11 cellular contexts compared by ENCODE assay signal in genomic region chr22:39173050-39173706, GRCh38. TPM values are rescaled to one million over a fixed set of nuclear protein-coding genes. Genes with fewer than 3 reads are reported as not detected.
DNase-seq lines count a peak whose midpoint lies in the region; ATAC-seq, FAIRE-seq and TF ChIP-seq lines count a peak whose summit lies in the region.
"Had no signal": no experiment of that assay in that cellular context is flagged by ENCODE, and none has a peak within 500 bp of the region (broad histone marks: within the 10 kb centered on the region; RNA-seq: fewer than 3 reads in every experiment).

No MANE protein-coding gene starts in this region.

- no peak overlapping the region for H3K56ac ChIP-seq in H1 (replicated peaks; ENCODE audit: insufficient read length, low read depth, low read length)

- peak overlapping the region; percentile 29 for H3K4ac ChIP-seq in H1 (replicated peaks; ENCODE audit: insufficient read length, low read depth, low read length)

- H4K91ac ChIP-seq in H1 (replicated peaks; ENCODE audit: insufficient read length, low read length) = peak overlapping the region; percentile 95

- WGBS in H1 (ENCODE audit: extremely low coverage in 1 of 2, insufficient coverage in 1 of 2, insufficient read length in 1 of 2, insufficient replicate concordance in 2 of 2, low coverage in 1 of 2, low lambda C conversion rate in 2 of 2, missing lambda C conversion rate in 1 of 2), 2 experiments = 88% methylated on average over 16 of the region's 16 CpGs; no CpG with 5 or more reads in 1 of the 2 experiments
- WGBS in upper lobe of left lung, 2 donors = 86 to 94% methylated on average over 11 to 12 of the region's 16 CpGs

- no peaks in the 10 kb centered on the region for H3K79me1 ChIP-seq in H1 (ENCODE audit: low read depth, low read length)

- no peaks in the 10 kb centered on the region; the same call in 1 of the 2 replicates for H3K23me2 ChIP-seq in H1 (ENCODE audit: low read depth, low read length)

- peak overlapping the region; percentile 98 for H2BK5ac ChIP-seq in H1 (ENCODE audit: low read depth, low read length)

- H3K36me3 ChIP-seq in H1 (ENCODE audit: control insufficient read depth in 2 of 4, insufficient read depth in 4 of 4, low read length in 3 of 4) (no peaks in the 10 kb centered on the region), upper lobe of left lung (no peaks in the 10 kb centered on the region)
- H3K36me3 ChIP-seq: prostate gland had no signal

- POLR2A ChIA-PET in H1 (lab: Charles Lee; ENCODE audit: partially characterized antibody) = interaction anchor here (0.8 to 11.8 kb wide), 12 partner anchors 31 to 353 kb away, joined by 3 to 313 read pairs (median 4); partner anchors contain the start of gene RPL3

- peaks cover 19 to 60% (median 50%) of the 10 kb centered on the region in 4 experiments for H3K4me1 ChIP-seq in H1 (replicated peaks in 1 of 4; ENCODE audit: control insufficient read depth in 3 of 4, insufficient read depth in 4 of 4, low read length in 3 of 4)
- peaks cover 66 to 75% (median 68%) of the 10 kb centered on the region in 4 donors for H3K4me1 ChIP-seq in upper lobe of left lung

- peak overlapping the region; percentile 100; the same call in 1 of the 2 replicates for H2BK20ac ChIP-seq in H1 (ENCODE audit: low read length)

- no peaks in the 10 kb centered on the region for H3K36me3 Mint-ChIP-seq in activated naive CD8-positive, alpha-beta T cell
- H3K36me3 Mint-ChIP-seq in activated naive CD8-positive, alpha-beta T cell treated with anti-CD3 and anti-CD28 coated beads, Interleukin-2, amount 50 U/mL, for 24 hours (ENCODE audit: low read depth) = no peaks in the 10 kb centered on the region
- no peaks in the 10 kb centered on the region for H3K36me3 Mint-ChIP-seq in natural killer cell

- TF ChIP-seq RAD21 in H1 (IDR thresholded peaks at IDR 0.05 in 1 of 2, conservative IDR thresholded peaks at IDR 0.05 in 1 of 2; ENCODE audit: low read depth in 2 of 2, low read length in 2 of 2) = no peak

- H2BK15ac ChIP-seq in H1 (ENCODE audit: low read length) = peak overlapping the region; percentile 66; the same call in 1 of the 2 replicates

- H3K9ac ChIP-seq in H1 (replicated peaks in 1 of 4; ENCODE audit: extremely low read depth in 1 of 4, low read depth in 3 of 4, low read length in 3 of 4) = peak overlapping the region in 2 of 4 experiments; percentile 13 to 19; a peak in 1 of 7 replicates
- H3K9ac ChIP-seq: KMS-11 had no signal

- no peaks in the 10 kb centered on the region for H3K79me2 ChIP-seq in H1 (ENCODE audit: control insufficient read depth in 1 of 2, insufficient read depth in 2 of 2, low read length in 2 of 2)

- intact Hi-C loops in natural killer cell (cut with micrococcal nuclease) = loop anchor here (5.0 to 10.0 kb wide), 2 partner anchors 34 to 872 kb away; no protein-coding TSS in a partner anchor

- no peak for ATAC-seq in activated naive CD8-positive, alpha-beta T cell treated with anti-CD3 and anti-CD28 coated beads, Interleukin-2, amount 50 U/mL, for 24 hours
- ATAC-seq in natural killer cell (no peak), upper lobe of left lung (ENCODE audit: low FRiP score in 2 of 2) (no peak), GM18498 (IDR thresholded peaks at IDR 0.05; ENCODE audit: unreplicated experiment) (no peak)

- CTCF ChIA-PET in H1 (lab: Charles Lee; ENCODE audit: partially characterized antibody) = interaction anchor here (0.6 to 6.0 kb wide), 16 partner anchors 9 to 1584 kb away, joined by 3 to 48 read pairs (median 4); no protein-coding TSS in a partner anchor

- H2BK12ac ChIP-seq in H1 (ENCODE audit: low read depth, low read length) = peak overlapping the region; percentile 100

- H2BK120ac ChIP-seq in H1 (replicated peaks; ENCODE audit: low read depth, low read length) = peak overlapping the region; percentile 76

- TF ChIP-seq EP300 in H1 (IDR thresholded peaks at IDR 0.05; ENCODE audit: borderline replicate concordance in 1 of 2, low read depth in 2 of 2, low read length in 2 of 2) (no peak), upper lobe of left lung (IDR thresholded peaks at IDR 0.05) (no peak)

- no peak for TF ChIP-seq CTCF in H1 (IDR thresholded peaks at IDR 0.05; ENCODE audit: control extremely low read depth in 1 of 3, insufficient read depth in 1 of 3, low read depth in 1 of 3, low read length in 3 of 3)
- no peak for TF ChIP-seq CTCF in natural killer cell (IDR thresholded peaks at IDR 0.05)
- TF ChIP-seq CTCF in upper lobe of left lung (IDR thresholded peaks at IDR 0.05) = no peak

- no peak overlapping the region; a peak in 1 of 4 replicates for H3K4me2 ChIP-seq in H1 (ENCODE audit: insufficient read depth in 1 of 2, low read depth in 2 of 2, low read length in 2 of 2)
- H3K4me2 ChIP-seq: KMS-11 had no signal

- no peaks in the 10 kb centered on the region for H4K20me1 ChIP-seq in H1 (replicated peaks in 1 of 2; ENCODE audit: control insufficient read depth in 1 of 2, insufficient read depth in 2 of 2, low read length in 2 of 2)

- H3K27ac ChIP-seq in H1 (ENCODE audit: low read depth, low read length) = peak overlapping the region; percentile 84; the same call in 1 of the 2 replicates
- H3K27ac ChIP-seq in upper lobe of left lung = peak overlapping the region; percentile 84 to 93 (median 88)
- H3K27ac ChIP-seq: KMS-11 had no signal

- no peaks in the 10 kb centered on the region for H3K27me3 Mint-ChIP-seq in activated naive CD8-positive, alpha-beta T cell
- H3K27me3 Mint-ChIP-seq in activated naive CD8-positive, alpha-beta T cell treated with anti-CD3 and anti-CD28 coated beads, Interleukin-2, amount 50 U/mL, for 24 hours = peaks cover 2% of the 10 kb centered on the region
- H3K27me3 Mint-ChIP-seq in natural killer cell (ENCODE audit: low read depth in 2 of 2) = peaks cover 0 to 6% of the 10 kb centered on the region in 2 donors

- H3K27ac Mint-ChIP-seq in activated naive CD8-positive, alpha-beta T cell = peak overlapping the region; percentile 87
- H3K27ac Mint-ChIP-seq in activated naive CD8-positive, alpha-beta T cell treated with anti-CD3 and anti-CD28 coated beads, Interleukin-2, amount 50 U/mL, for 24 hours = no peak overlapping the region
- peak overlapping the region; percentile 96 to 98 for H3K27ac Mint-ChIP-seq in natural killer cell

- no peak overlapping the region for H2AFZ ChIP-seq in H1 (ENCODE audit: low read length)

- TF ChIP-seq POLR2A in H1 (IDR thresholded peaks at IDR 0.05; ENCODE audit: control extremely low read depth in 1 of 2, low read depth in 2 of 2, low read length in 2 of 2) (no peak), upper lobe of left lung (IDR thresholded peaks at IDR 0.05) (no peak), GM12892 (IDR thresholded peaks at IDR 0.05; ENCODE audit: low read depth, low read length) (no peak)

- H3K4me3 Mint-ChIP-seq in activated naive CD8-positive, alpha-beta T cell = peak overlapping the region; percentile 13
- H3K4me3 Mint-ChIP-seq in activated naive CD8-positive, alpha-beta T cell treated with anti-CD3 and anti-CD28 coated beads, Interleukin-2, amount 50 U/mL, for 24 hours = no peak overlapping the region
- peak overlapping the region; percentile 84 for H3K4me3 Mint-ChIP-seq in natural killer cell

- H2AK5ac ChIP-seq in H1 (ENCODE audit: low read depth, low read length) = peak overlapping the region; percentile 99

- H3K27me3 ChIP-seq in H1 (replicated peaks in 1 of 4; ENCODE audit: control insufficient read depth in 3 of 4, extremely low read depth in 1 of 4, insufficient read depth in 3 of 4, low read length in 3 of 4) = no peaks in the 10 kb centered on the region
- H3K27me3 ChIP-seq in upper lobe of left lung = no peaks in the 10 kb centered on the region

- FAIRE-seq in H1 (lab: Jason Lieb, UNC) = no peak
- FAIRE-seq in GM12892 (lab: Jason Lieb, UNC) = no peak

- no peak overlapping the region for H4K8ac ChIP-seq in H1 (ENCODE audit: extremely low read depth, insufficient read depth, low read length)

- H4K5ac ChIP-seq in H1 (ENCODE audit: insufficient read length, low read depth, low read length) = no peak overlapping the region

- H3K4me1 Mint-ChIP-seq in activated naive CD8-positive, alpha-beta T cell (ENCODE audit: low read depth) = peaks cover 46% of the 10 kb centered on the region
- H3K4me1 Mint-ChIP-seq in activated naive CD8-positive, alpha-beta T cell treated with anti-CD3 and anti-CD28 coated beads, Interleukin-2, amount 50 U/mL, for 24 hours = peaks cover 46% of the 10 kb centered on the region
- peaks cover 44 to 74% of the 10 kb centered on the region in 2 donors for H3K4me1 Mint-ChIP-seq in natural killer cell

- DNase-seq in activated naive CD8-positive, alpha-beta T cell treated with anti-CD3 and anti-CD28 coated beads, Interleukin-2, amount 50 U/mL, for 24 hours = no peak
- DNase-seq in H1 (ENCODE audit: low read depth in 1 of 2, low spot score in 2 of 2) (no peak), natural killer cell (no peak), upper lobe of left lung (no peak), GM12892 (ENCODE audit: insufficient read length) (no peak), dermis blood vessel endothelial cell (no peak)
- DNase-seq: NCI-H524 treated with DMSO at 0.1 percent for 48 hours had no signal

- H3K9me3 Mint-ChIP-seq in activated naive CD8-positive, alpha-beta T cell (ENCODE audit: low read depth) = no peaks in the 10 kb centered on the region
- H3K9me3 Mint-ChIP-seq in activated naive CD8-positive, alpha-beta T cell treated with anti-CD3 and anti-CD28 coated beads, Interleukin-2, amount 50 U/mL, for 24 hours = no peaks in the 10 kb centered on the region
- H3K9me3 Mint-ChIP-seq in natural killer cell = no peaks in the 10 kb centered on the region

- H3K14ac ChIP-seq in H1 (ENCODE audit: insufficient read length) = no peak overlapping the region

- H3K9me3 ChIP-seq in H1 (ENCODE audit: insufficient read depth in 2 of 2, low read depth in 1 of 2, low read length in 1 of 2) (no peaks in the 10 kb centered on the region), upper lobe of left lung (no peaks in the 10 kb centered on the region)
- H3K9me3 ChIP-seq: prostate gland had no signal

- H3K18ac ChIP-seq in H1 (ENCODE audit: extremely low read depth, low read length) = peak overlapping the region; percentile 93

- H3K23ac ChIP-seq in H1 (ENCODE audit: insufficient read length) = no peak overlapping the region

- H3K4me3 ChIP-seq in H1 (ENCODE audit: extremely low read depth in 1 of 4, insufficient read depth in 2 of 4, low read depth in 3 of 4, low read length in 4 of 4) = no peak overlapping the region
- H3K4me3 ChIP-seq in upper lobe of left lung = no peak overlapping the region
- H3K4me3 ChIP-seq: prostate gland had no signal

RNA-seq across cellular contexts. Expression of gene CBX7, which starts 20.7 kb away (rescaled TPM):
- 8.7 TPM in 2 replicates for total RNA-seq in H1 (2021; fragmentation: NEBNext Ultra II Directional; extraction: Animal tissue kit (Norgen Biotek cat#: 25700))
- 6.9 and 12.3 TPM in 2 replicates for polyA plus RNA-seq in H1 (2011; rRNA removed)
- 9.2 TPM for polyA plus RNA-seq in H1 (2011; cell fraction: cytosol; rRNA removed)
- 15.9 TPM for polyA plus RNA-seq in H1 (2011; cell fraction: nucleus; rRNA removed)
- 5.4 to 9.5 TPM (median 8.5 TPM) in 4 replicates for polyA plus RNA-seq in H1 (2012, experiment 1 of 2)
- 7.8 TPM for polyA plus RNA-seq in H1 (2012, experiment 2 of 2)
- 5.7 TPM for polyA plus RNA-seq in H1 (2013, experiment 1 of 2)
- polyA plus RNA-seq in H1 (2013, experiment 2 of 2) = 5.9 TPM
- polyA minus RNA-seq in H1 (2011; rRNA and poly(A)+ RNA removed) = 5.8 and 8.3 TPM in 2 replicates
- 5.1 TPM for polyA minus RNA-seq in H1 (2011; cell fraction: cytosol; rRNA and poly(A)+ RNA removed)
- 7.3 TPM for polyA minus RNA-seq in H1 (2011; cell fraction: nucleus; rRNA and poly(A)+ RNA removed)
- total RNA-seq in natural killer cell = 10 to 100 TPM; 49.6 to 52.9 (median 50.0) TPM
- 100 to 1,000 TPM in 1 of 6 donors, 10 to 100 TPM in 5; 51.5 to 145 (median 60.6) TPM for total RNA-seq in upper lobe of left lung
- polyA plus RNA-seq in GM12892 (2012; ENCODE audit: missing spikeins) = 11.2 TPM
- 6.4 and 9.5 TPM in 2 replicates for total RNA-seq in dermis blood vessel endothelial cell
